In genomic region chr16:29926675-29927522, GRCh38 we compare ENCODE assay signal across 1 cellular context.
TF ChIP-seq lines count a peak whose summit lies in the region.

No MANE protein-coding gene starts in this region.

TF ChIP-seq in H1, 55 proteins besides CTCF, POLR2A, EP300 and RAD21:
- TF ChIP-seq MAX (IDR thresholded peaks at IDR 0.05) (no peak), CHD7 (IDR thresholded peaks at IDR 0.05; ENCODE audit: insufficient replicate concordance, low read length) (no peak), SIN3A (conservative IDR thresholded peaks at IDR 0.05 in 1 of 2, IDR thresholded peaks at IDR 0.05 in 1 of 2; ENCODE audit: low read depth in 1 of 2, low read length in 2 of 2) (no peak), RNF2 (IDR thresholded peaks at IDR 0.05; ENCODE audit: borderline replicate concordance, low read depth, low read length, missing control alignments, poor library complexity, severe bottlenecking) (no peak), SIRT6 (IDR thresholded peaks at IDR 0.05; ENCODE audit: low read length) (no peak), ATF2 (IDR thresholded peaks at IDR 0.05; ENCODE audit: low read length) (no peak)
